19 cellular contexts compared by ENCODE assay signal in the genomic region with DNA sequence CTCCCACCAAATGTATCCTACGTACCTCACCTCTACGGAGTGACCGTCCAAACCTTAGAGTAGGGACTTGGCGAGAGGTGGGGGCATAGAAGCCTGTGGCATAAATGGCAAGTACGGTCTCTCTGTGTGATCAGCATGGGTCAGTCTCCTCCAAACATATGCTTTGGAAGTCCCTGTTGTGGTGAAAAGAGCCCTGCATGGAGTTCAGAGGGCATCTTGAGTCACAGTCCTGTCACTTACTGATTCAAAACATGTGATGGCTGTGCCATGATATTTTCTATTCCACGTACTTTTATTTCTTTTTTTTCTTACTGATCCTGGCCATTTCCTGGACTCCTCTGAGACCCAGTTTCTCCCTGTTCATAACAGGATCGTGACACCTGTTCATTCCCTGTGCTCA.
DNase-seq lines count a peak whose midpoint lies in the region; ATAC-seq, FAIRE-seq and TF ChIP-seq lines count a peak whose summit lies in the region.
"Had no signal": no experiment of that assay in that cellular context is flagged by ENCODE, and none has a peak within 500 bp of the region (broad histone marks: within the 10 kb centered on the region; RNA-seq: fewer than 3 reads in every experiment).

No MANE protein-coding gene starts in this region.

- TF ChIP-seq CTCF in activated B cell treated with CpG ODN at 0.5 μM for 24 hours (IDR thresholded peaks at IDR 0.05): no peak
- no peak for TF ChIP-seq CTCF in upper lobe of left lung (IDR thresholded peaks at IDR 0.05)

- no peaks in the 10 kb centered on the region for H3K4me1 ChIP-seq in upper lobe of left lung

- TF ChIP-seq EP300 in upper lobe of left lung (IDR thresholded peaks at IDR 0.05): no peak

- ATAC-seq in activated B cell treated with CpG ODN at 0.5 μM for 24 hours (ENCODE audit: low read depth): no peak
- ATAC-seq in naive B cell (ENCODE audit: low read depth in 2 of 2): no peak
- ATAC-seq in upper lobe of left lung (ENCODE audit: low FRiP score in 2 of 2): no peak
- ATAC-seq: Right ventricle myocardium inferior had no signal

- H3K27me3 Mint-ChIP-seq in T-helper 2 cell treated with Interferon-gamma antibody and Interleukin-4, amounts not matched to agents 5 μg/mL and 100 μg/mL, for 36 hours (ENCODE audit: low read depth): no peaks in the 10 kb centered on the region
- H3K27me3 Mint-ChIP-seq in activated B cell treated with CpG ODN at 0.5 μM for 24 hours: no peaks in the 10 kb centered on the region
- no peaks in the 10 kb centered on the region for H3K27me3 Mint-ChIP-seq in naive B cell
- H3K27me3 Mint-ChIP-seq: type B pancreatic cell had no signal

- WGBS in upper lobe of left lung, 2 donors: 93 to 97% methylated on average over 6 to 7 of the region's 7 CpGs

- H3K4me3 ChIP-seq in upper lobe of left lung: no peak overlapping the region
- H3K4me3 ChIP-seq: MG63 had no signal

- H3K4me1 Mint-ChIP-seq in T-helper 2 cell treated with Interferon-gamma antibody and Interleukin-4, amounts not matched to agents 5 μg/mL and 100 μg/mL, for 36 hours (ENCODE audit: low read depth): peaks cover 29% of the 10 kb centered on the region
- H3K4me1 Mint-ChIP-seq in activated B cell treated with CpG ODN at 0.5 μM for 24 hours (peaks cover 63% of the 10 kb centered on the region), naive B cell (peaks cover 41 to 59% (median 56%) of the 10 kb centered on the region in 3 donors)

- intact Hi-C loops in activated B cell treated with CpG ODN at 0.5 μM for 24 hours (cut with micrococcal nuclease): loop anchor here (1.0 to 10.0 kb wide), 2 partner anchors 9 to 626 kb away; partner anchors contain the start of gene MAN1A1

- no peaks in the 10 kb centered on the region for H3K9me3 Mint-ChIP-seq in T-helper 2 cell treated with Interferon-gamma antibody and Interleukin-4, amounts not matched to agents 5 μg/mL and 100 μg/mL, for 36 hours
- no peaks in the 10 kb centered on the region for H3K9me3 Mint-ChIP-seq in activated B cell treated with CpG ODN at 0.5 μM for 24 hours
- H3K9me3 Mint-ChIP-seq in naive B cell: no peaks in the 10 kb centered on the region
- H3K9me3 Mint-ChIP-seq: nephron progenitor cell, type B pancreatic cell had no signal

- H3K27ac Mint-ChIP-seq in T-helper 2 cell treated with Interferon-gamma antibody and Interleukin-4, amounts not matched to agents 5 μg/mL and 100 μg/mL, for 36 hours: peak overlapping the region; percentile 42
- H3K27ac Mint-ChIP-seq in activated B cell treated with CpG ODN at 0.5 μM for 24 hours (peak overlapping the region; percentile 88), naive B cell (peak overlapping the region; percentile 84 to 95 (median 94))

- H3K36me3 Mint-ChIP-seq in T-helper 2 cell treated with Interferon-gamma antibody and Interleukin-4, amounts not matched to agents 5 μg/mL and 100 μg/mL, for 36 hours (ENCODE audit: low read depth): no peaks in the 10 kb centered on the region
- H3K36me3 Mint-ChIP-seq in activated B cell treated with CpG ODN at 0.5 μM for 24 hours (ENCODE audit: low read depth) (no peaks in the 10 kb centered on the region), naive B cell (no peaks in the 10 kb centered on the region)
- H3K36me3 Mint-ChIP-seq: type B pancreatic cell had no signal

- no peaks in the 10 kb centered on the region for H3K9me3 ChIP-seq in upper lobe of left lung
- H3K9me3 ChIP-seq: MG63 had no signal

- DNase-seq in T-helper 2 cell treated with Interferon-gamma antibody and Interleukin-4, amounts not matched to agents 5 μg/mL and 100 μg/mL, for 36 hours (ENCODE audit: low spot score): no peak
- DNase-seq in T-helper 2 cell (no peak), GM12892 (ENCODE audit: insufficient read length) (no peak), activated B cell treated with CpG ODN at 0.5 μM for 24 hours (no peak), naive B cell (no peak), NCI-H1694 (lab: John Stamatoyannopoulos, UW) (no peak), upper lobe of left lung (no peak)
- no peak for DNase-seq in effector CD8-positive, alpha-beta T cell (lab: John Stamatoyannopoulos, UW)
- DNase-seq: HCEC 1CT; MG63; NCI-H187 treated with DMSO at 0.1 percent for 48 hours; NCI-H446; nephron progenitor cell; stimulated activated CD4-positive, alpha-beta T cell treated with anti-CD3 and anti-CD28 coated beads, Interleukin-12 subunit alpha, Interleukin-12 subunit beta, amount 100 ng/mL, for 4 hours had no signal

- no peak overlapping the region for H3K27ac ChIP-seq in upper lobe of left lung
- H3K27ac ChIP-seq: 22Rv1 had no signal

- FAIRE-seq in GM12892 (lab: Jason Lieb, UNC): peak; percentile 5
- FAIRE-seq: astrocyte, islet of Langerhans had no signal

- POLR2A ChIA-PET in activated B cell treated with CpG ODN at 0.5 μM for 24 hours (lab: Charles Lee): interaction anchor here (0.6 to 6.0 kb wide), 4 partner anchors 11 to 506 kb away, joined by 3 to 58 read pairs (median 4); partner anchors contain the start of gene CEP85L

- CTCF ChIA-PET in activated B cell treated with CpG ODN at 0.5 μM for 24 hours (lab: Charles Lee): interaction anchor here (3.1 kb wide), 1 partner anchor 10 kb away, joined by 18 read pairs; no protein-coding TSS in a partner anchor

- TF ChIP-seq POLR2A in GM12892 (IDR thresholded peaks at IDR 0.05; ENCODE audit: low read depth, low read length) (no peak), upper lobe of left lung (IDR thresholded peaks at IDR 0.05) (no peak)

- H3K36me3 ChIP-seq in upper lobe of left lung: no peaks in the 10 kb centered on the region
- H3K36me3 ChIP-seq: MG63 had no signal

- no peaks in the 10 kb centered on the region for H3K27me3 ChIP-seq in upper lobe of left lung
- H3K27me3 ChIP-seq: MG63 had no signal

- no peak overlapping the region for H3K4me3 Mint-ChIP-seq in T-helper 2 cell treated with Interferon-gamma antibody and Interleukin-4, amounts not matched to agents 5 μg/mL and 100 μg/mL, for 36 hours
- H3K4me3 Mint-ChIP-seq in activated B cell treated with CpG ODN at 0.5 μM for 24 hours: peak overlapping the region; percentile 66
- peak overlapping the region in 7 of 8 donors; percentile 42 to 91 (median 75) for H3K4me3 Mint-ChIP-seq in naive B cell
- H3K4me3 Mint-ChIP-seq: nephron progenitor cell, type B pancreatic cell had no signal

Comparison
In these comparisons a context has a peak if more than half of its experiments do, and no peak if none do; other contexts are left out.
1. H3K27ac Mint-ChIP-seq: peak in every context shown above with its lines; median percentile 94 in naive B cell; 88 in activated B cell treated with CpG ODN at 0.5 μM for 24 hours; 42 in T-helper 2 cell treated with Interferon-gamma antibody and Interleukin-4, amounts not matched to agents 5 μg/mL and 100 μg/mL, for 36 hours.